8 cellular contexts compared by ENCODE assay signal in the genomic region with DNA sequence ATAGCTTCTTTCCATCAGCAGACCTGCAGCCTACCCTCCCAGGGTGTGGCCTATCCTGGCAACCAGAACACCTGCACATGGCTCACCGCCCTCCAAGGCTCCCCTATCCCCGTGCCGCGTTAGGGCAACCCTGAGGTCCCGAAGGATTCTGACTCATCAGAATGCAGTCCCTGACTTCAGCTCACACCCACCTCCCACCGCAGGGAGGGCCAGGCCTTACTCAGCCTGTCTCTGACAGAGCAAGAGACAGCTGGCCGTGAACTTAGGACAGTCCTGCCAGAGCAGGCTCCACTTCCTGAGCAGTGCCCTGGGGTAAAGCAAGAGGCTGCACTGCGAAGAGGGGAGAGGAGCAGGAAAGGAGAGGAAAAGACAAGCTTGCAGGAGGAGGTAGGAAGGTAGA.
DNase-seq lines count a peak whose midpoint lies in the region; ATAC-seq and TF ChIP-seq lines count a peak whose summit lies in the region.

No MANE protein-coding gene starts in this region.

- H3K9me3 ChIP-seq in lower lobe of right lung (no peaks in the 10 kb centered on the region), aorta (ENCODE audit: control insufficient read depth, low read length) (no peaks in the 10 kb centered on the region)

- intact Hi-C loops in Right ventricle myocardium superior (cut with DNase I) = no loop called here
- intact Hi-C loops in cardiac septum (cut with DNase I) = no loop called here
- intact Hi-C loops in lower lobe of right lung (cut with DNase I) = no loop called here
- intact Hi-C loops in aorta (cut with DNase I) = no loop called here

- 21 to 32% methylated on average over 8 of the region's 8 CpGs for WGBS in aorta, 2 donors

- H3K27ac ChIP-seq in coronary artery (peak overlapping the region in 1 of 2 donors; percentile 20), lower lobe of right lung (no peak overlapping the region), aorta (ENCODE audit: low read depth in 1 of 2, low read length in 2 of 2) (no peak overlapping the region)

- no peak for TF ChIP-seq CTCF in coronary artery (IDR thresholded peaks at IDR 0.05)
- no peak for TF ChIP-seq CTCF in lower lobe of right lung (IDR thresholded peaks at IDR 0.05)

- DNase-seq in Right ventricle myocardium superior (peak; percentile 67), cardiac septum (ENCODE audit: low spot score) (no peak), coronary artery (ENCODE audit: low spot score) (peak; percentile 79), lower lobe of right lung (no peak), aorta (peak in 1 of 2 donors; percentile 77), Ammon's horn (ENCODE audit: low spot score) (no peak)

- H3K27me3 ChIP-seq in lower lobe of right lung (ENCODE audit: low read depth) = no peaks in the 10 kb centered on the region
- H3K27me3 ChIP-seq in aorta (ENCODE audit: control insufficient read depth in 1 of 2, insufficient read depth in 2 of 2, low read length in 1 of 2) = no peaks in the 10 kb centered on the region

- H3K4me3 ChIP-seq in coronary artery (no peak overlapping the region), lower lobe of right lung (no peak overlapping the region), aorta (ENCODE audit: low read length in 2 of 2) (no peak overlapping the region)

- ATAC-seq in Right ventricle myocardium superior (ENCODE audit: poor library complexity) = peak; percentile 66
- ATAC-seq in lower lobe of right lung = peak; percentile 47 to 63
- peak; percentile 57 for ATAC-seq in aorta (ENCODE audit: low FRiP score)
- no peak for ATAC-seq in HG03460 (IDR thresholded peaks at IDR 0.05; ENCODE audit: unreplicated experiment)
- no peak for ATAC-seq in GM21528 (IDR thresholded peaks at IDR 0.05; ENCODE audit: low FRiP score, unreplicated experiment)

- H3K36me3 ChIP-seq in lower lobe of right lung (peaks cover 29% of the 10 kb centered on the region), aorta (ENCODE audit: control insufficient read depth in 1 of 2, insufficient read depth in 2 of 2, low read length in 1 of 2) (peaks cover 0 to 3% of the 10 kb centered on the region in 2 donors)

- H3K4me1 ChIP-seq in lower lobe of right lung (peaks cover 14% of the 10 kb centered on the region), aorta (ENCODE audit: control insufficient read depth in 1 of 2, insufficient read depth in 2 of 2, low read length in 2 of 2) (no peaks in the 10 kb centered on the region)

Comparison
In these comparisons a context has a peak if more than half of its experiments do, and no peak if none do; other contexts are left out.
1. DNase-seq: peak in Right ventricle myocardium superior (single experiment) and coronary artery (single experiment); none in cardiac septum (single experiment), lower lobe of right lung (single experiment) and Ammon's horn (single experiment).
2. ATAC-seq: peak in Right ventricle myocardium superior (single experiment), lower lobe of right lung (2 of 2) and aorta (single experiment); none in HG03460 (single experiment) and GM21528 (single experiment).